In genomic region chr3:129608087-129608935, GRCh38 we compare ENCODE assay signal across 8 cellular contexts. TPM values are rescaled to one million over a fixed set of nuclear protein-coding genes. Genes with fewer than 3 reads are reported as not detected.
DNase-seq lines count a peak whose midpoint lies in the region; ATAC-seq and TF ChIP-seq lines count a peak whose summit lies in the region.

No MANE protein-coding gene starts in this region.

- no peak overlapping the region for H3K4me3 ChIP-seq in GM23248
- H3K4me3 ChIP-seq in fibroblast of villous mesenchyme (ENCODE audit: low read depth, low read length), result no peak overlapping the region
- no peak overlapping the region for H3K4me3 ChIP-seq in skin epidermis

- no peak for ATAC-seq in GM21447 (IDR thresholded peaks at IDR 0.05; ENCODE audit: unreplicated experiment)
- no peak for ATAC-seq in HG03139 (IDR thresholded peaks at IDR 0.05; ENCODE audit: unreplicated experiment)

- 79 to 80% methylated on average over 14 to 17 of the region's 17 CpGs for WGBS in GM23248 (ENCODE audit: low coverage in 1 of 2, low lambda C conversion rate in 2 of 2, missing lambda C conversion rate in 2 of 2), 2 experiments

- no peaks in the 10 kb centered on the region for H3K9me3 ChIP-seq in GM23248 (ENCODE audit: low read depth)

- H3K27me3 ChIP-seq in GM23248 (replicated peaks; ENCODE audit: insufficient read depth), result no peaks in the 10 kb centered on the region

- peak; percentile 83 for DNase-seq in 8988T
- DNase-seq in GM23248, result peak; percentile 48
- DNase-seq in SK-N-DZ (ENCODE audit: low spot score), result peak; percentile 74
- peak; percentile 77 for DNase-seq in fibroblast of villous mesenchyme (ENCODE audit: low read depth)
- DNase-seq in GOT3 (lab: John Stamatoyannopoulos, UW), result no peak

- no peaks in the 10 kb centered on the region for H3K36me3 ChIP-seq in GM23248 (ENCODE audit: low read depth)

- H3K27ac ChIP-seq in GM23248, result no peak overlapping the region
- peak overlapping the region in 20 of 21 experiments; percentile 72 to 94 (median 88) for H3K27ac ChIP-seq in skin epidermis

- H3K79me2 ChIP-seq in GM23248 (ENCODE audit: insufficient read depth), result peaks cover 24% of the 10 kb centered on the region

- no peaks in the 10 kb centered on the region for H3K9me2 ChIP-seq in GM23248 (ENCODE audit: insufficient read depth)

- H4K20me1 ChIP-seq in GM23248 (ENCODE audit: insufficient read depth), result no peaks in the 10 kb centered on the region

- H3K4me1 ChIP-seq in GM23248 (ENCODE audit: insufficient read depth), result peaks cover 39% of the 10 kb centered on the region

- H3K4me2 ChIP-seq in GM23248 (ENCODE audit: unreplicated experiment), result peak overlapping the region; percentile 14

- no peak overlapping the region for H3K9ac ChIP-seq in GM23248

- in situ Hi-C loops in GM23248 (cut with MboI), result loop anchor here (10.0 kb wide), 1 partner anchor 114 kb away; no protein-coding TSS in a partner anchor

- H2AFZ ChIP-seq in GM23248, result no peak overlapping the region; the same call in 1 of the 2 replicates

- peak; percentile 59 for TF ChIP-seq CTCF in fibroblast of villous mesenchyme (IDR thresholded peaks at IDR 0.05; ENCODE audit: insufficient read depth, low read depth, low read length)

- peaks cover 24% of the 10 kb centered on the region for H3F3A ChIP-seq in GM23248 (ENCODE audit: insufficient read depth)

RNA-seq across cellular contexts. Expression of gene PLXND1, which starts 1.8 kb away (rescaled TPM):
- 67.2 and 83.0 TPM in 2 replicates for total RNA-seq in GM23248 (2014; rRNA removed; shearing (Covaris generic))
- polyA plus RNA-seq in GM23248 (2016; fragmentation: Nextera tagmentation; extraction: Ambion mirVana), result 35.7 and 37.4 TPM in 2 replicates
- 31.9 and 32.6 TPM in 2 replicates for polyA plus RNA-seq in SK-N-DZ (2014; cell fraction: cytosol; rRNA removed)
- polyA plus RNA-seq in SK-N-DZ (2014; cell fraction: nucleus; rRNA removed), result 44.3 and 89.8 TPM in 2 replicates
- total RNA-seq in fibroblast of villous mesenchyme, result 91.8 and 97.2 TPM in 2 replicates
